12 cellular contexts compared by ENCODE assay signal in the genomic region with DNA sequence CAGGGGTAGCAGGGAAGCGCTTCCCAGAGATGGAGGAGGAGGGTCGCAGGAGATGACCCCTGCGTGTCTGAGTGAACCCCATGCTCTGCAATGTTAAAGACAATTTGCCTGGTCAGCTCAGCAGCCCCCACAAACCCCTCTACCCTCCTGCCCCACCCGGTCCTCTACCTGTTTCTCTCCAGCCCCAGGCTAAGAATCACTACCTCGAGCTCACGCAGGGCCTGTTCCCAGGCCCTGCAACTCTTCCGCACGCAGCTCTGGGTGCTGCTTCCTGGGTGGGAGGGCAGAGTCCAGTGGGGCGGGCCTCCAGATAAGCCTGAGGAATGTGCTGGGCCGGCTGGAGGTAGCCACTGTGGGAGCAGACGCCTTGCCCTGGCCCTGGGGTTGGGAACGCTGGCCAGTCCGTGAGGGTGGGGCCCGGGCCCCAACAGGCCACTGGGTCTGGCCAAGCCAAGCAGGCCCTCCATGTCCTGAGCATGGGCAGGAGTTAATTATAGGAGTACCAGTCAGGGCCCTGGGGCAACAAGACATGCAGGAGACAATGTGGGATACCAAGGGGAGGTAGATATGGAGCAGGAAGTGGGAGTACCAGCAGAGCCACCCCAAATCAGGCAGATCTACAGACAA.
DNase-seq lines count a peak whose midpoint lies in the region; ATAC-seq, FAIRE-seq and TF ChIP-seq lines count a peak whose summit lies in the region.
"Had no signal": no experiment of that assay in that cellular context is flagged by ENCODE, and none has a peak within 500 bp of the region (broad histone marks: within the 10 kb centered on the region; RNA-seq: fewer than 3 reads in every experiment).

No MANE protein-coding gene starts in this region.

- peak overlapping the region; percentile 42 to 85 (median 84) for H3K4me3 Mint-ChIP-seq in nephron
- H3K4me3 Mint-ChIP-seq: activated CD4-positive, alpha-beta T cell treated with anti-CD3 and anti-CD28 coated beads, Interleukin-2, amount 10 ng/mL, durations not matched to agents 24 days and 14 days had no signal

- no peak for ATAC-seq in GM21576 (IDR thresholded peaks at IDR 0.05; ENCODE audit: unreplicated experiment)
- ATAC-seq in HG03565 (IDR thresholded peaks at IDR 0.05; ENCODE audit: unreplicated experiment): no peak

- peak overlapping the region; percentile 19 to 82 (median 66) for H3K27ac Mint-ChIP-seq in nephron
- H3K27ac Mint-ChIP-seq: activated CD4-positive, alpha-beta T cell treated with anti-CD3 and anti-CD28 coated beads, Interleukin-2, amount 10 ng/mL, durations not matched to agents 24 days and 14 days had no signal

- peaks cover 21% of the 10 kb centered on the region for H3K4me1 Mint-ChIP-seq in nephron

- DNase-seq in ACHN (peak; percentile 90), LoVo (ENCODE audit: low spot score) (peak; percentile 77), fibroblast of peridontal ligament (ENCODE audit: extremely low read depth) (peak; percentile 13), UCSD-AML1 (lab: John Stamatoyannopoulos, UW; ENCODE audit: unreplicated experiment) (no peak), GM19239 (ENCODE audit: insufficient read length, low spot score) (no peak)
- DNase-seq: activated CD4-positive, alpha-beta T cell treated with anti-CD3 and anti-CD28 coated beads, Interleukin-2, amount 10 ng/mL, durations not matched to agents 24 days and 14 days; effector CD8-positive, alpha-beta T cell; NCI-H2029 treated with DMSO at 0.1 percent for 48 hours had no signal

- H3K9me3 Mint-ChIP-seq in nephron: no peaks in the 10 kb centered on the region
- H3K9me3 Mint-ChIP-seq: activated CD4-positive, alpha-beta T cell treated with anti-CD3 and anti-CD28 coated beads, Interleukin-2, amount 10 ng/mL, durations not matched to agents 24 days and 14 days had no signal

- no peaks in the 10 kb centered on the region for H3K27me3 Mint-ChIP-seq in nephron (ENCODE audit: low read depth)

- no peaks in the 10 kb centered on the region for H3K36me3 Mint-ChIP-seq in nephron (ENCODE audit: low read depth)

- in situ Hi-C loops in ACHN (cut with HindIII; ENCODE audit: low pct_ligation_motif_present, low pct_unique_long_range_greater_than_20kb, low sequenced_read_pairs): no loop called here

- TF ChIP-seq CTCF in nephron (IDR thresholded peaks at IDR 0.05; ENCODE audit: unreplicated experiment in 3 of 3): no peak

- FAIRE-seq in GM19239 (lab: Jason Lieb, UNC): no peak
- FAIRE-seq: D721Med had no signal

Comparison
In these comparisons a context has a peak if more than half of its experiments do, and no peak if none do; other contexts are left out.
1. DNase-seq: peak in ACHN (single experiment), LoVo (single experiment) and fibroblast of peridontal ligament (single experiment); none in UCSD-AML1 (single experiment) and GM19239 (single experiment).